In the genomic region with DNA sequence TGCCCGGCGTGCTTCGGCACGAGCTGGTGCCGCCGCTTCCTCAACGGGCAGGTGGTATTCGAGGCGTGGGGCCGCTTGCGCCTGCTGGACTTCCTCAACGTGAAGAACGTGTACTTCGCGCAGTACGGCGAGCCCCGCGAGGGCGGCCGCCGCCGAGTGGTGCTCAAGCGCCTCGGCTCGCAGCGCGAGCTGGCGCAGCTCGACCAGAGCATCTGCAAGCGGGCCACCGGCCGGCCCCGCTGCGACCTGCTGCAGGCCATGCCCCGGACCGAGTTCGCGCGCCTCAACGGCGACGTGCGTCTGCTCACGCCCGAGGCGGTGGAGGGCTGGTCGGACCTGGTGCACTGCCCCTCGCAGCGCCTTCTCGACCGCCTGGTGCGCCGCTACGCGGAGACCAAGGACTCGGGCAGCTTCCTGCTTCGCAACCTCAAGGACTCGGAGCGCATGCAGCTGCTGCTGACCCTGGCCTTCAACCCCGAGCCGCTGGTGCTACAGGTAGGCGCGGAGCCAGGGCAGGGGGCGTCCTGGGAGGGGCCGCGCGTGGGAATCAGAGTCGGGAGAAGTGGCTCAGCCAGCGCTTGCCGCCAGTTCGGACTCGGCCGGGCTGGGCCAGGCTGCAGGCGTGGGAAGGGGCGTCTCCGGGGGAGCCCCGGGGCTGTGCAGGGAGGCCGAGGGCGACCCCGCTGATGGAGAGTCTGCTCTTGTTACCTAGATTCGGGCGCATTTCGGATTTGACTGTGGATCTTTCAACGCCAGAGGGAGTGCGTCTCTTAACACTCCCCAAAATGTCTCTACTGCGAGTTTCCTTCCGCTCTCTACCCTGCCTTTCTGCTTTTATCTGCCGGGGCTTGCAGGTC, we compare ENCODE assay signal across 1 cellular context.
TF ChIP-seq lines count a peak whose summit lies in the region.

No MANE protein-coding gene starts in this region.

TF ChIP-seq in HEK293, 187 proteins besides CTCF, POLR2A, EP300 and RAD21 (continued from another document):
- TF ChIP-seq, protein P1, sequence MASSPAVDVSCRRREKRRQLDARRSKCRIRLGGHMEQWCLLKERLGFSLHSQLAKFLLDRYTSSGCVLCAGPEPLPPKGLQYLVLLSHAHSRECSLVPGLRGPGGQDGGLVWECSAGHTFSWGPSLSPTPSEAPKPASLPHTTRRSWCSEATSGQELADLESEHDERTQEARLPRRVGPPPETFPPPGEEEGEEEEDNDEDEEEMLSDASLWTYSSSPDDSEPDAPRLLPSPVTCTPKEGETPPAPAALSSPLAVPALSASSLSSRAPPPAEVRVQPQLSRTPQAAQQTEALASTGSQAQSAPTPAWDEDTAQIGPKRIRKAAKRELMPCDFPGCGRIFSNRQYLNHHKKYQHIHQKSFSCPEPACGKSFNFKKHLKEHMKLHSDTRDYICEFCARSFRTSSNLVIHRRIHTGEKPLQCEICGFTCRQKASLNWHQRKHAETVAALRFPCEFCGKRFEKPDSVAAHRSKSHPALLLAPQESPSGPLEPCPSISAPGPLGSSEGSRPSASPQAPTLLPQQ (tag by site-specific recombination; IDR thresholded peaks at IDR 0.05): no peak
- TF ChIP-seq, protein P2, sequence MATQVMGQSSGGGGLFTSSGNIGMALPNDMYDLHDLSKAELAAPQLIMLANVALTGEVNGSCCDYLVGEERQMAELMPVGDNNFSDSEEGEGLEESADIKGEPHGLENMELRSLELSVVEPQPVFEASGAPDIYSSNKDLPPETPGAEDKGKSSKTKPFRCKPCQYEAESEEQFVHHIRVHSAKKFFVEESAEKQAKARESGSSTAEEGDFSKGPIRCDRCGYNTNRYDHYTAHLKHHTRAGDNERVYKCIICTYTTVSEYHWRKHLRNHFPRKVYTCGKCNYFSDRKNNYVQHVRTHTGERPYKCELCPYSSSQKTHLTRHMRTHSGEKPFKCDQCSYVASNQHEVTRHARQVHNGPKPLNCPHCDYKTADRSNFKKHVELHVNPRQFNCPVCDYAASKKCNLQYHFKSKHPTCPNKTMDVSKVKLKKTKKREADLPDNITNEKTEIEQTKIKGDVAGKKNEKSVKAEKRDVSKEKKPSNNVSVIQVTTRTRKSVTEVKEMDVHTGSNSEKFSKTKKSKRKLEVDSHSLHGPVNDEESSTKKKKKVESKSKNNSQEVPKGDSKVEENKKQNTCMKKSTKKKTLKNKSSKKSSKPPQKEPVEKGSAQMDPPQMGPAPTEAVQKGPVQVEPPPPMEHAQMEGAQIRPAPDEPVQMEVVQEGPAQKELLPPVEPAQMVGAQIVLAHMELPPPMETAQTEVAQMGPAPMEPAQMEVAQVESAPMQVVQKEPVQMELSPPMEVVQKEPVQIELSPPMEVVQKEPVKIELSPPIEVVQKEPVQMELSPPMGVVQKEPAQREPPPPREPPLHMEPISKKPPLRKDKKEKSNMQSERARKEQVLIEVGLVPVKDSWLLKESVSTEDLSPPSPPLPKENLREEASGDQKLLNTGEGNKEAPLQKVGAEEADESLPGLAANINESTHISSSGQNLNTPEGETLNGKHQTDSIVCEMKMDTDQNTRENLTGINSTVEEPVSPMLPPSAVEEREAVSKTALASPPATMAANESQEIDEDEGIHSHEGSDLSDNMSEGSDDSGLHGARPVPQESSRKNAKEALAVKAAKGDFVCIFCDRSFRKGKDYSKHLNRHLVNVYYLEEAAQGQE (tag by site-specific recombination; IDR thresholded peaks at IDR 0.05): 0 out of 2 replicates have a peak, but pooled peaks have one; percentile 1
- no peak for TF ChIP-seq ZSCAN23 (tag by site-specific recombination; IDR thresholded peaks at IDR 0.05)
- TF ChIP-seq ZNF223 (tag by site-specific recombination; IDR thresholded peaks at IDR 0.05): no peak
- TF ChIP-seq KLF9 (tag by site-specific recombination; IDR thresholded peaks at IDR 0.05; ENCODE audit: low read depth): no peak; the same call in 1 of the 2 replicates
- no peak for TF ChIP-seq SETDB1 (IDR thresholded peaks at IDR 0.05; ENCODE audit: insufficient read length, low read length)
- TF ChIP-seq ZNF423 (tag by site-specific recombination; IDR thresholded peaks at IDR 0.05): 0 out of 2 replicates have a peak, but pooled peaks have one; percentile 27
- TF ChIP-seq, protein P3, sequence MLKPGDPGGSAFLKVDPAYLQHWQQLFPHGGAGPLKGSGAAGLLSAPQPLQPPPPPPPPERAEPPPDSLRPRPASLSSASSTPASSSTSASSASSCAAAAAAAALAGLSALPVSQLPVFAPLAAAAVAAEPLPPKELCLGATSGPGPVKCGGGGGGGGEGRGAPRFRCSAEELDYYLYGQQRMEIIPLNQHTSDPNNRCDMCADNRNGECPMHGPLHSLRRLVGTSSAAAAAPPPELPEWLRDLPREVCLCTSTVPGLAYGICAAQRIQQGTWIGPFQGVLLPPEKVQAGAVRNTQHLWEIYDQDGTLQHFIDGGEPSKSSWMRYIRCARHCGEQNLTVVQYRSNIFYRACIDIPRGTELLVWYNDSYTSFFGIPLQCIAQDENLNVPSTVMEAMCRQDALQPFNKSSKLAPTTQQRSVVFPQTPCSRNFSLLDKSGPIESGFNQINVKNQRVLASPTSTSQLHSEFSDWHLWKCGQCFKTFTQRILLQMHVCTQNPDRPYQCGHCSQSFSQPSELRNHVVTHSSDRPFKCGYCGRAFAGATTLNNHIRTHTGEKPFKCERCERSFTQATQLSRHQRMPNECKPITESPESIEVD (tag by site-specific recombination; IDR thresholded peaks at IDR 0.05): no peak
- 0 out of 2 replicates have a peak, but pooled peaks have one; percentile 23 for TF ChIP-seq HOXC10 (CRISPR knock-in tag; IDR thresholded peaks at IDR 0.05)
- TF ChIP-seq ZBTB17 (tag by site-specific recombination; IDR thresholded peaks at IDR 0.05): peak; percentile 3; the same call in 1 of the 2 replicates
- TF ChIP-seq ZNF169 (tag by site-specific recombination; IDR thresholded peaks at IDR 0.05): no peak
- no peak for TF ChIP-seq ZNF121 (tag by site-specific recombination; IDR thresholded peaks at IDR 0.05)
- no peak for TF ChIP-seq ZNF114 (tag by site-specific recombination; IDR thresholded peaks at IDR 0.05)
- peak; percentile 65 for TF ChIP-seq EGR2 (tag by site-specific recombination; IDR thresholded peaks at IDR 0.05; ENCODE audit: low read depth)
- no peak for TF ChIP-seq ZNF596 (tag by site-specific recombination; IDR thresholded peaks at IDR 0.05)
- no peak for TF ChIP-seq ZNF133 (tag by site-specific recombination; IDR thresholded peaks at IDR 0.05)
- TF ChIP-seq SCRT2 (tag by site-specific recombination; IDR thresholded peaks at IDR 0.05): peak; percentile 94
- peak; percentile 53; the same call in 1 of the 2 replicates for TF ChIP-seq ZBTB20 (tag by site-specific recombination; IDR thresholded peaks at IDR 0.05)
- TF ChIP-seq, protein P4, sequence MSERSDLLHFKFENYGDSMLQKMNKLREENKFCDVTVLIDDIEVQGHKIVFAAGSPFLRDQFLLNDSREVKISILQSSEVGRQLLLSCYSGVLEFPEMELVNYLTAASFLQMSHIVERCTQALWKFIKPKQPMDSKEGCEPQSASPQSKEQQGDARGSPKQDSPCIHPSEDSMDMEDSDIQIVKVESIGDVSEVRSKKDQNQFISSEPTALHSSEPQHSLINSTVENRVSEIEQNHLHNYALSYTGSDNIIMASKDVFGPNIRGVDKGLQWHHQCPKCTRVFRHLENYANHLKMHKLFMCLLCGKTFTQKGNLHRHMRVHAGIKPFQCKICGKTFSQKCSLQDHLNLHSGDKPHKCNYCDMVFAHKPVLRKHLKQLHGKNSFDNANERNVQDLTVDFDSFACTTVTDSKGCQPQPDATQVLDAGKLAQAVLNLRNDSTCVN (tag by site-specific recombination; optimal IDR thresholded peaks at IDR 0.05): peak; percentile 70
- TF ChIP-seq ZNF239 (tag by site-specific recombination; IDR thresholded peaks at IDR 0.05): no peak
- TF ChIP-seq, protein P5, sequence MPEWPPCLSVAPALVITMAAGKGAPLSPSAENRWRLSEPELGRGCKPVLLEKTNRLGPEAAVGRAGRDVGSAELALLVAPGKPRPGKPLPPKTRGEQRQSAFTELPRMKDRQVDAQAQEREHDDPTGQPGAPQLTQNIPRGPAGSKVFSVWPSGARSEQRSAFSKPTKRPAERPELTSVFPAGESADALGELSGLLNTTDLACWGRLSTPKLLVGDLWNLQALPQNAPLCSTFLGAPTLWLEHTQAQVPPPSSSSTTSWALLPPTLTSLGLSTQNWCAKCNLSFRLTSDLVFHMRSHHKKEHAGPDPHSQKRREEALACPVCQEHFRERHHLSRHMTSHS (tag by site-specific recombination; IDR thresholded peaks at IDR 0.05): no peak
- TF ChIP-seq, protein P6, sequence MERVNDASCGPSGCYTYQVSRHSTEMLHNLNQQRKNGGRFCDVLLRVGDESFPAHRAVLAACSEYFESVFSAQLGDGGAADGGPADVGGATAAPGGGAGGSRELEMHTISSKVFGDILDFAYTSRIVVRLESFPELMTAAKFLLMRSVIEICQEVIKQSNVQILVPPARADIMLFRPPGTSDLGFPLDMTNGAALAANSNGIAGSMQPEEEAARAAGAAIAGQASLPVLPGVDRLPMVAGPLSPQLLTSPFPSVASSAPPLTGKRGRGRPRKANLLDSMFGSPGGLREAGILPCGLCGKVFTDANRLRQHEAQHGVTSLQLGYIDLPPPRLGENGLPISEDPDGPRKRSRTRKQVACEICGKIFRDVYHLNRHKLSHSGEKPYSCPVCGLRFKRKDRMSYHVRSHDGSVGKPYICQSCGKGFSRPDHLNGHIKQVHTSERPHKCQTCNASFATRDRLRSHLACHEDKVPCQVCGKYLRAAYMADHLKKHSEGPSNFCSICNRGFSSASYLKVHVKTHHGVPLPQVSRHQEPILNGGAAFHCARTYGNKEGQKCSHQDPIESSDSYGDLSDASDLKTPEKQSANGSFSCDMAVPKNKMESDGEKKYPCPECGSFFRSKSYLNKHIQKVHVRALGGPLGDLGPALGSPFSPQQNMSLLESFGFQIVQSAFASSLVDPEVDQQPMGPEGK (tag by site-specific recombination; IDR thresholded peaks at IDR 0.05): peak; percentile 35; the same call in 1 of the 2 replicates
- TF ChIP-seq, protein P7, sequence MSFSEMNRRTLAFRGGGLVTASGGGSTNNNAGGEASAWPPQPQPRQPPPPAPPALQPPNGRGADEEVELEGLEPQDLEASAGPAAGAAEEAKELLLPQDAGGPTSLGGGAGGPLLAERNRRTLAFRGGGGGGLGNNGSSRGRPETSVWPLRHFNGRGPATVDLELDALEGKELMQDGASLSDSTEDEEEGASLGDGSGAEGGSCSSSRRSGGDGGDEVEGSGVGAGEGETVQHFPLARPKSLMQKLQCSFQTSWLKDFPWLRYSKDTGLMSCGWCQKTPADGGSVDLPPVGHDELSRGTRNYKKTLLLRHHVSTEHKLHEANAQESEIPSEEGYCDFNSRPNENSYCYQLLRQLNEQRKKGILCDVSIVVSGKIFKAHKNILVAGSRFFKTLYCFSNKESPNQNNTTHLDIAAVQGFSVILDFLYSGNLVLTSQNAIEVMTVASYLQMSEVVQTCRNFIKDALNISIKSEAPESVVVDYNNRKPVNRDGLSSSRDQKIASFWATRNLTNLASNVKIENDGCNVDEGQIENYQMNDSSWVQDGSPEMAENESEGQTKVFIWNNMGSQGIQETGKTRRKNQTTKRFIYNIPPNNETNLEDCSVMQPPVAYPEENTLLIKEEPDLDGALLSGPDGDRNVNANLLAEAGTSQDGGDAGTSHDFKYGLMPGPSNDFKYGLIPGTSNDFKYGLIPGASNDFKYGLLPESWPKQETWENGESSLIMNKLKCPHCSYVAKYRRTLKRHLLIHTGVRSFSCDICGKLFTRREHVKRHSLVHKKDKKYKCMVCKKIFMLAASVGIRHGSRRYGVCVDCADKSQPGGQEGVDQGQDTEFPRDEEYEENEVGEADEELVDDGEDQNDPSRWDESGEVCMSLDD (tag by site-specific recombination; IDR thresholded peaks at IDR 0.05): 0 out of 2 replicates have a peak, but pooled peaks have one; percentile 19
- no peak for TF ChIP-seq ZBTB48 (tag by site-specific recombination; IDR thresholded peaks at IDR 0.05)
- no peak for TF ChIP-seq TCF7L2 (IDR thresholded peaks at IDR 0.05; ENCODE audit: borderline replicate concordance, low read depth, low read length)
- TF ChIP-seq WT1 (tag by site-specific recombination; IDR thresholded peaks at IDR 0.05): no peak
- TF ChIP-seq ZNF701 (tag by site-specific recombination; IDR thresholded peaks at IDR 0.05): no peak
- TF ChIP-seq ZFP41 (tag by site-specific recombination; IDR thresholded peaks at IDR 0.05; ENCODE audit: borderline replicate concordance): no peak
- peak; percentile 68 for TF ChIP-seq ZFHX2 (tag by site-specific recombination; conservative IDR thresholded peaks at IDR 0.05)
- no peak for TF ChIP-seq ZNF19 (tag by site-specific recombination; IDR thresholded peaks at IDR 0.05; ENCODE audit: low read depth)
- TF ChIP-seq ZNF16 (tag by site-specific recombination; IDR thresholded peaks at IDR 0.05; ENCODE audit: low read depth): no peak
- TF ChIP-seq, protein P8, sequence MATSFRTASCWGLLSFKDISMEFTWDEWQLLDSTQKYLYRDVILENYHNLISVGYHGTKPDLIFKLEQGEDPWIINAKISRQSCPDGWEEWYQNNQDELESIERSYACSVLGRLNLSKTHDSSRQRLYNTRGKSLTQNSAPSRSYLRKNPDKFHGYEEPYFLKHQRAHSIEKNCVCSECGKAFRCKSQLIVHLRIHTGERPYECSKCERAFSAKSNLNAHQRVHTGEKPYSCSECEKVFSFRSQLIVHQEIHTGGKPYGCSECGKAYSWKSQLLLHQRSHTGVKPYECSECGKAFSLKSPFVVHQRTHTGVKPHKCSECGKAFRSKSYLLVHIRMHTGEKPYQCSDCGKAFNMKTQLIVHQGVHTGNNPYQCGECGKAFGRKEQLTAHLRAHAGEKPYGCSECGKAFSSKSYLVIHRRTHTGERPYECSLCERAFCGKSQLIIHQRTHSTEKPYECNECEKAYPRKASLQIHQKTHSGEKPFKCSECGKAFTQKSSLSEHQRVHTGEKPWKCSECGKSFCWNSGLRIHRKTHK (tag by site-specific recombination; IDR thresholded peaks at IDR 0.05): no peak
